In the genomic region with DNA sequence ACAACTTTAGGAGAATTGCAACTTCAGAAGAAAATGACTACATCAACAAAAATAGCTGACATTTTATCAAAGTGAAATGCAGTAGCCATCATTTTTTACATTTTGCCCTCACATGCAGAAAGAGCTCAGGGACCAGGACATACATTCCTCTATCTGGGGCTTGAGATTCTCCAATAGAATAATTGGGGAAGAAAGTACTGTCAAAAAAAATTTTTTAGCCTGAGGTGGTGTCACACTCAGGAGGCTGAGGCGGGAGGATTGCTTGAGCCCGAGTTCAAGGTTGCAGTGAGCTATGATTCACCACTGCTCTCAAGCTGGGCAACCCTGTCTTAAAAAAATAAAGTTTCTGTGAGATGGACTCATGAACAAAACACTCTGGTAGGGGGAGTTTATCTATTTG, we compare ENCODE assay signal across 19 cellular contexts. TPM values are rescaled to one million over a fixed set of nuclear protein-coding genes. Genes with fewer than 3 reads are reported as not detected.
"Had no signal": no experiment of that assay in that cellular context is flagged by ENCODE, and none has a peak within 500 bp of the region (broad histone marks: within the 10 kb centered on the region; RNA-seq: fewer than 3 reads in every experiment).

No MANE protein-coding gene starts in this region.

- H3K4me1 ChIP-seq: heart left ventricle, psoas muscle, right lobe of liver, tibial artery, upper lobe of right lung had no signal

- H3K27ac Mint-ChIP-seq: endodermal cell; natural killer cell treated with Interleukin-12 subunit alpha and Interleukin-12 subunit beta and Interleukin-15 and Interleukin-18, amount 100 ng/mL, for 72 hours; stimulated activated effector memory CD8-positive, alpha-beta T cell treated with anti-CD3 and anti-CD28 coated beads, Interleukin-12 subunit alpha, Interleukin-12 subunit beta, amount 100 ng/mL, for 72 hours; stimulated activated naive CD8-positive, alpha-beta T cell treated with anti-CD3 and anti-CD28 coated beads, Interleukin-15, Interleukin-2, amounts not matched to agents 100 ng/mL and 50 ng/mL, for 24 hours had no signal

- H3K4me3 Mint-ChIP-seq: endodermal cell; natural killer cell treated with Interleukin-12 subunit alpha and Interleukin-12 subunit beta and Interleukin-15 and Interleukin-18, amount 100 ng/mL, for 72 hours; stimulated activated effector memory CD8-positive, alpha-beta T cell treated with anti-CD3 and anti-CD28 coated beads, Interleukin-12 subunit alpha, Interleukin-12 subunit beta, amount 100 ng/mL, for 72 hours; stimulated activated naive CD8-positive, alpha-beta T cell treated with anti-CD3 and anti-CD28 coated beads, Interleukin-15, Interleukin-2, amounts not matched to agents 100 ng/mL and 50 ng/mL, for 24 hours had no signal

- H3K27me3 ChIP-seq: heart left ventricle, right lobe of liver, tibial artery, upper lobe of right lung had no signal

- H3K27ac ChIP-seq: coronary artery, heart left ventricle, psoas muscle, right lobe of liver, tibial artery, upper lobe of right lung had no signal

- H3K36me3 Mint-ChIP-seq: natural killer cell treated with Interleukin-12 subunit alpha and Interleukin-12 subunit beta and Interleukin-15 and Interleukin-18, amount 100 ng/mL, for 72 hours; stimulated activated effector memory CD8-positive, alpha-beta T cell treated with anti-CD3 and anti-CD28 coated beads, Interleukin-12 subunit alpha, Interleukin-12 subunit beta, amount 100 ng/mL, for 72 hours had no signal

- H3K4me3 ChIP-seq: coronary artery, heart left ventricle, psoas muscle, right lobe of liver, tibial artery, upper lobe of right lung had no signal

- H3K27me3 Mint-ChIP-seq: natural killer cell treated with Interleukin-12 subunit alpha and Interleukin-12 subunit beta and Interleukin-15 and Interleukin-18, amount 100 ng/mL, for 72 hours; stimulated activated naive CD8-positive, alpha-beta T cell treated with anti-CD3 and anti-CD28 coated beads, Interleukin-15, Interleukin-2, amounts not matched to agents 100 ng/mL and 50 ng/mL, for 24 hours had no signal

- DNase-seq: effector CD4-positive, alpha-beta T cell; endodermal cell; foreskin melanocyte; heart left ventricle; hypothalamus; islet precursor cell; mammary epithelial cell; psoas muscle; retina; right lobe of liver; stimulated activated CD4-positive, alpha-beta T cell treated with anti-CD3 and anti-CD28 coated beads, Interleukin-4, amount 100 ng/mL, for 1 hour; stimulated activated CD8-positive, alpha-beta memory T cell treated with anti-CD3 and anti-CD28 coated beads, Interleukin-4, amount 100 ng/mL, for 48 hours; tibial artery; upper lobe of right lung had no signal

- H3K9me3 ChIP-seq: heart left ventricle, psoas muscle, right lobe of liver, tibial artery, upper lobe of right lung had no signal

- H3K4me1 Mint-ChIP-seq: stimulated activated effector memory CD8-positive, alpha-beta T cell treated with anti-CD3 and anti-CD28 coated beads, Interleukin-12 subunit alpha, Interleukin-12 subunit beta, amount 100 ng/mL, for 72 hours had no signal

- H3K36me3 ChIP-seq: right lobe of liver had no signal

- H3K9me3 Mint-ChIP-seq: endodermal cell; natural killer cell treated with Interleukin-12 subunit alpha and Interleukin-12 subunit beta and Interleukin-15 and Interleukin-18, amount 100 ng/mL, for 72 hours; stimulated activated effector memory CD8-positive, alpha-beta T cell treated with anti-CD3 and anti-CD28 coated beads, Interleukin-12 subunit alpha, Interleukin-12 subunit beta, amount 100 ng/mL, for 72 hours; stimulated activated naive CD8-positive, alpha-beta T cell treated with anti-CD3 and anti-CD28 coated beads, Interleukin-15, Interleukin-2, amounts not matched to agents 100 ng/mL and 50 ng/mL, for 24 hours had no signal

RNA-seq across cellular contexts. Expression of a gene that starts 32.2 kb away (rescaled TPM):
- total RNA-seq: endothelial cell of umbilical vein had no signal
